ENCODE assay signal across 8 cellular contexts in the genomic region with DNA sequence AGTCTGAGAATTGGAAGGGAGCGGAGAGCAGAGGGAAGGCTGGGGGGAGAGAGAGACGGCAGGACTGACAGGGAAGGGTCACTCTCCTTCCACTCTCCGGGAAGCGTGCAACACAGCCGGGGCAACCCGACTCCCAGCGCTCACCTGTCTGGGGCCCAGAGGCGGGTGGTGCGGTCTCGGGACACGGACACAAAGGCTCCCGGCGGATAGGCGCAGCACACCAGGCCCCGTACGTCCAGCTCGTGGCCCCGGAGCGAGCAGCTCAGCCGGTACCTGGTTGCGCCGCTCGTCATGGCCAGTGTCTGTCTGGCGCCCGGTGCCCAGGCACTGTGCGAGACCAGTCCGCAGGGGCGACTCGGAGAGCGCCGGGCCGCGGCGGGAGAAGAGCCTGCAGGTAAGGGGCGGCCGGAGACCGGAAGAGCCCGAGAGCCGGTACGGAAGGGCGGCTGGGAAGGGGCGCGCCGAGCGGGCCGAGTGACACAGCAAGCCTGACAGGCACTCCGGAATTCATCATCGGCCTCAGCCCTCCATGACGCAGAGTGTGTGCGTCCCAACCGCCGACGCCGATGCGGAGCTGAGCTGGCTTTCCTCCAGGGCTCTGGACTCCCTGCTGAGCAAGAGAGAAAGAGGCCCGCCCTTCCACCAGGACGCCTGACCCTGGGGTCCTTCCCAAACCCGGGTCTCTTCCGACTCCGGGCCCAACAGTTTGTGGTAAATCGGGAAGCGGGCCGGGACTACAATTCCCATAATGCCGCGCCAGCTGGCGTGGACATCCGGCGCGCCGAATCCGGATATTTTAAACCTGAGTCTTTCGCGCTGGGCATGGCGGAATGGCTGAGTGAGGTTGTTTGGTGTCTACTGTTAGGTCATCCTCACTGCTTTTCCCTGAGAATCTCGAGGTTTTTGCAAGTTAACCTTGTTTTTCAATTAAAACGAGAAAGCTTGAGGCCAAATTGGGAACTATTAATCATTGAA. TPM values are rescaled to one million over a fixed set of nuclear protein-coding genes. Genes with fewer than 3 reads are reported as not detected.
A peak's percentile ranks its signal among the peaks of the same experiment; 100 is the strongest.
DNase-seq lines count a peak whose midpoint lies in the region; ATAC-seq and TF ChIP-seq lines count a peak whose summit lies in the region.

A gene (minus strand): TSS at position 490 of the 975 bp plus-strand sequence. CDS start 197 bp downstream, at position 293.

- H3K9me3 ChIP-seq in colonic mucosa: no peaks in the 10 kb centered on the region

- intact Hi-C loops in colonic mucosa (cut with DNase I): no loop called here
- intact Hi-C loops in left colon (cut with DNase I, micrococcal nuclease): loop anchor here in 1 of 2 donors (5.0 kb wide), 1 partner anchor 55 kb away; a partner anchor contains a TSS

- H3K4me3 ChIP-seq in AG10803 (ENCODE audit: low read length) (peak within 1 kb of the TSS; percentile 95), colonic mucosa (peak within 1 kb of the TSS; percentile 90)

- H3K9ac ChIP-seq in colonic mucosa (ENCODE audit: low read depth in 2 of 2, low read length in 2 of 2): peak within 1 kb of the TSS; percentile 91 to 99

- DNase-seq in AG10803 (ENCODE audit: low read depth) (peak; percentile 85), NCI-H446 (lab: John Stamatoyannopoulos, UW) (peak; percentile 97), colonic mucosa (peak; percentile 92), left colon (peak; percentile 91 to 92)
- peak; percentile 89 for DNase-seq in activated CD4-positive, alpha-beta T cell treated with anti-CD3 and anti-CD28 coated beads for 48 hours
- DNase-seq in stimulated activated CD4-positive, alpha-beta T cell treated with anti-CD3 and anti-CD28 coated beads, Interleukin-1b, Interleukin-23, amount 100 ng/mL, for 48 hours: peak; percentile 85

- H3K4me1 ChIP-seq in colonic mucosa: peaks cover 15% of the 10 kb centered on the region

- peak within 1 kb of the TSS; percentile 88 for H3K27ac ChIP-seq in colonic mucosa

- ATAC-seq in GM19025 (IDR thresholded peaks at IDR 0.05; ENCODE audit: low read depth, unreplicated experiment) (peak; percentile 99), HG03342 (IDR thresholded peaks at IDR 0.05; ENCODE audit: unreplicated experiment) (peak; percentile 98), left colon (peak; percentile 99)

- H3K36me3 ChIP-seq in colonic mucosa: no peaks in the 10 kb centered on the region

- TF ChIP-seq CTCF in AG10803 (conservative IDR thresholded peaks at IDR 0.05; ENCODE audit: low read length) (no peak), colonic mucosa (IDR thresholded peaks at IDR 0.05) (no peak)

- H3K27me3 ChIP-seq in colonic mucosa: no peaks in the 10 kb centered on the region

RNA-seq across cellular contexts. Expression of the gene that starts here (rescaled TPM):
- total RNA-seq in colonic mucosa: 10 to 100 TPM; 24.4 to 32.4 TPM
- total RNA-seq in left colon: 10 to 100 TPM; 26.8 to 28.8 TPM

Comparison
In these comparisons a context has a peak if more than half of its experiments do, and no peak if none do; other contexts are left out.
1. Peak in every context shown above with its lines: DNase-seq, ATAC-seq, H3K4me3 ChIP-seq and H3K27ac ChIP-seq.